ENCODE assay signal across 17 cellular contexts in the genomic region with DNA sequence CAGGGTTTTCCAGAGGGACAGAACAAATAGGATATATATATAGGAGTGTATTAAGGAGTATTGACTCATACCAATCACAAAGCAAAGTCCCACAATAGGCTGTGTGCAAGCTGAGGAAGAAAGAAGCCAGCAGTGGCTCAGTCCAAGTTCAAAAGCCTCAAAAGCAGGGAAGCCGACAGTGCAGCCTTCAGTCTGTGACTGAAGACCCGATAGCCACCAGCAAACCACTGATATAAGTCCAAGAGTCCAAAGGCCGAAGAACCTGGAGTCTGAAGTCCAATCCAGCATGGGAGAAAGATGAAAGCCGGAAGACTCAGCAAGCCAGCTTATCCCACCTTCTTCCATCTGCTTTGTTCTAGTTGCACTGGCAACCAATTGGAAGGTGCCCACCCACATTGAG. TPM values are rescaled to one million over a fixed set of nuclear protein-coding genes. Genes with fewer than 3 reads are reported as not detected.
A peak's percentile ranks its signal among the peaks of the same experiment; 100 is the strongest.
DNase-seq lines count a peak whose midpoint lies in the region; ATAC-seq and TF ChIP-seq lines count a peak whose summit lies in the region.
"Had no signal": no experiment of that assay in that cellular context is flagged by ENCODE, and none has a peak within 500 bp of the region (broad histone marks: within the 10 kb centered on the region; RNA-seq: fewer than 3 reads in every experiment).

No MANE protein-coding gene starts in this region.

- H3K27ac ChIP-seq in CD4-positive, alpha-beta T cell (ENCODE audit: low read depth, low read length) = no peak overlapping the region
- H3K27ac ChIP-seq in PC-3 (ENCODE audit: low read length) = no peak overlapping the region
- H3K27ac ChIP-seq: C4-2B, HL-60 had no signal

- peaks cover 20% of the 10 kb centered on the region for H3K36me3 Mint-ChIP-seq in CD4-positive, alpha-beta T cell (ENCODE audit: low read depth)
- H3K36me3 Mint-ChIP-seq in neural crest cell (ENCODE audit: low read depth) = peaks cover 5% of the 10 kb centered on the region
- H3K36me3 Mint-ChIP-seq in type B pancreatic cell = peaks cover 4% of the 10 kb centered on the region

- CTCF ChIA-PET in CD4-positive, alpha-beta T cell (lab: Charles Lee) = no interaction called here
- CTCF ChIA-PET in PC-3 (lab: Charles Lee) = no interaction called here

- H3K4me3 ChIP-seq in PC-3 (ENCODE audit: low read length) (no peak overlapping the region), MG63 (no peak overlapping the region)
- H3K4me3 ChIP-seq: GM23338 had no signal

- H3F3A ChIP-seq in PC-3 (ENCODE audit: low read length, unreplicated experiment) = peaks cover 8% of the 10 kb centered on the region

- no TSS peak for BruUV-seq in PC-3 (replicated peaks; lab: Mats Ljungman, UMichigan)

- peak overlapping the region; percentile 6 for H3K4me3 Mint-ChIP-seq in CD4-positive, alpha-beta T cell
- peak overlapping the region; percentile 75 for H3K4me3 Mint-ChIP-seq in neural crest cell
- H3K4me3 Mint-ChIP-seq in type B pancreatic cell = peak overlapping the region; percentile 37
- H3K4me3 Mint-ChIP-seq: GM23338 had no signal

- no peaks in the 10 kb centered on the region for H3K9me2 ChIP-seq in PC-3 (replicated peaks; ENCODE audit: low read length)

- no peak for TF ChIP-seq CTCF in CD4-positive, alpha-beta T cell (IDR thresholded peaks at IDR 0.05)
- TF ChIP-seq CTCF in PC-3 (conservative IDR thresholded peaks at IDR 0.05; ENCODE audit: low read depth, low read length) (no peak), neural crest cell (conservative IDR thresholded peaks at IDR 0.05) (no peak), type B pancreatic cell (conservative IDR thresholded peaks at IDR 0.05) (no peak)

- no peaks in the 10 kb centered on the region for H3K79me2 ChIP-seq in PC-3 (ENCODE audit: low read length)

- H3K9me3 Mint-ChIP-seq in CD4-positive, alpha-beta T cell = no peaks in the 10 kb centered on the region
- H3K9me3 Mint-ChIP-seq in neural crest cell = peaks cover 6% of the 10 kb centered on the region
- H3K9me3 Mint-ChIP-seq in type B pancreatic cell = no peaks in the 10 kb centered on the region

- H3K4me2 ChIP-seq in PC-3 (ENCODE audit: low read length) = no peak overlapping the region
- H3K4me2 ChIP-seq: GM23338 had no signal

- H3K4me1 ChIP-seq in PC-3 (ENCODE audit: insufficient read depth, low read length) = peaks cover 21% of the 10 kb centered on the region

- H3K9ac ChIP-seq in PC-3 (ENCODE audit: low read length) = no peak overlapping the region

- no peak for DNase-seq in CD4-positive, alpha-beta T cell
- DNase-seq in PC-3 (peak; percentile 6), neural crest cell (ENCODE audit: low read depth, low spot score) (no peak), type B pancreatic cell (ENCODE audit: extremely low spot score, unreplicated experiment) (no peak), NCI-H2081 treated with DMSO at 0.1 percent for 48 hours (lab: John Stamatoyannopoulos, UW) (no peak), MG63 (no peak)
- DNase-seq: ACHN; CD4-positive, alpha-beta memory T cell; DMS153; DMS79; GDM1; HCEC 1CT; IMR-90 had no signal

- peaks cover 16% of the 10 kb centered on the region for H3K27me3 Mint-ChIP-seq in CD4-positive, alpha-beta T cell
- H3K27me3 Mint-ChIP-seq in neural crest cell (ENCODE audit: low read depth) (peaks cover 18% of the 10 kb centered on the region), type B pancreatic cell (peaks cover 8% of the 10 kb centered on the region)

- H2AFZ ChIP-seq in PC-3 (ENCODE audit: low read length) = no peak overlapping the region
- H2AFZ ChIP-seq: GM23338 had no signal

- no peaks in the 10 kb centered on the region for H3K27me3 ChIP-seq in CD4-positive, alpha-beta T cell (ENCODE audit: control insufficient read depth, insufficient read depth, low read length)
- no peaks in the 10 kb centered on the region for H3K27me3 ChIP-seq in PC-3 (ENCODE audit: low read length)
- no peaks in the 10 kb centered on the region for H3K27me3 ChIP-seq in MG63

- H3K4me1 Mint-ChIP-seq in CD4-positive, alpha-beta T cell (ENCODE audit: low read depth) = peaks cover 28% of the 10 kb centered on the region
- H3K4me1 Mint-ChIP-seq in neural crest cell = peaks cover 29% of the 10 kb centered on the region
- H3K4me1 Mint-ChIP-seq in type B pancreatic cell (ENCODE audit: unreplicated experiment) = peaks cover 9% of the 10 kb centered on the region

- no peaks in the 10 kb centered on the region for H3K9me3 ChIP-seq in CD4-positive, alpha-beta T cell (ENCODE audit: control insufficient read depth, low read length)
- H3K9me3 ChIP-seq in PC-3 (ENCODE audit: low read length) (no peaks in the 10 kb centered on the region), MG63 (no peaks in the 10 kb centered on the region)

- H4K20me1 ChIP-seq in PC-3 (ENCODE audit: low read length) = no peaks in the 10 kb centered on the region

- no peaks in the 10 kb centered on the region for H3K36me3 ChIP-seq in PC-3 (ENCODE audit: low read depth, low read length)
- H3K36me3 ChIP-seq in MG63 = no peaks in the 10 kb centered on the region

- H3K27ac Mint-ChIP-seq in CD4-positive, alpha-beta T cell = no peak overlapping the region
- H3K27ac Mint-ChIP-seq in neural crest cell (ENCODE audit: unreplicated experiment) (no peak overlapping the region), type B pancreatic cell (no peak overlapping the region)
- H3K27ac Mint-ChIP-seq: GM23338 had no signal

- POLR2A ChIA-PET in CD4-positive, alpha-beta T cell (lab: Charles Lee) = no interaction called here
- POLR2A ChIA-PET in PC-3 (lab: Charles Lee; ENCODE audit: unreplicated experiment) = no interaction called here

- no peak for ATAC-seq in CD4-positive, alpha-beta T cell (ENCODE audit: poor library complexity)
- ATAC-seq in PC-3 (no peak), GM18511 (IDR thresholded peaks at IDR 0.05; ENCODE audit: unreplicated experiment) (no peak)
- ATAC-seq: GM23338 had no signal

- intact Hi-C loops in CD4-positive, alpha-beta T cell (cut with DNase I, micrococcal nuclease) = loop anchor here in 1 of 2 experiments (5.0 kb wide), 1 partner anchor 1225 kb away; no protein-coding TSS in a partner anchor
- intact Hi-C loops in PC-3 (cut with micrococcal nuclease) = no loop called here

RNA-seq across cellular contexts. Expression of a gene that starts 39.0 kb away (rescaled TPM):
- total RNA-seq in CD4-positive, alpha-beta T cell = 1 to 10 TPM; 6.2 to 6.7 TPM
- 91.3 and 107 TPM in 2 replicates for total RNA-seq in PC-3 (2014; rRNA removed)
- total RNA-seq in neural crest cell = 54.4 and 55.9 TPM in 2 replicates
- total RNA-seq in type B pancreatic cell (ENCODE audit: low replicate concordance) = 25.3 and 56.3 TPM in 2 replicates
- total RNA-seq in MG63 (2014; rRNA removed; shearing (Covaris generic); ENCODE audit: low replicate concordance) = 25.4 and 51.7 TPM in 2 replicates

Comparison
In these comparisons a context has a peak if more than half of its experiments do, and no peak if none do; other contexts are left out.
1. H3K4me3 Mint-ChIP-seq: peak in every context shown above with its lines; median percentile 75 in neural crest cell; 37 in type B pancreatic cell; 6 in CD4-positive, alpha-beta T cell.